ENCODE assay signal across 24 cellular contexts in the genomic region with DNA sequence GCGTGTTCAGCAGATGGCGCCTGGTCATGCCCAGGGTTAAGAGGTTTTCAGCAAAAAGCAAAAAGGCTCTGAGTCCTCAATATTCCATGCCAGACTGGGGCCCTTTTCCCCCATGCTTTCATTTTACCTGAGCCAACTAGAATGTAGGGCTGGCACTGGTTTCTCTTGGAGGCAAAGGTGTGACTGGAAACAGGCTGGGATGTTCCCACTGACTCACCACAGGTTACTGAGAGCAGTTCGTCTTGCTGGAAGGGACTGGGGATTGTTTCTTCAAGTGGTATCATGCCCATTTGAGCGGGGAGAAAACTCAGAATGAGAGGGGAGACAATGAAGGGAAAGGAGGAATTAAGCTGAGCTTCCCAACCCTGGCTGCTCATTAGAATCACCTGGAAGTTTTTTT.
"Had no signal": no experiment of that assay in that cellular context is flagged by ENCODE, and none has a peak within 500 bp of the region (broad histone marks: within the 10 kb centered on the region; RNA-seq: fewer than 3 reads in every experiment).

No MANE protein-coding gene starts in this region.

- H3K4me3 ChIP-seq: MG63 had no signal

- DNase-seq: activated CD4-positive, alpha-beta T cell treated with anti-CD3 and anti-CD28 coated beads for 48 hours; activated CD4-positive, alpha-beta T cell treated with anti-CD3 and anti-CD28 coated beads, Interleukin-2, amount 50 U/mL, for 4 hours; activated CD4-positive, CD25-positive, alpha-beta regulatory T cell treated with anti-CD3 and anti-CD28 coated beads, Interleukin-2, amount 50 U/mL, for 72 hours; activated CD8-positive, alpha-beta memory T cell treated with anti-CD3 and anti-CD28 coated beads, Interleukin-2, amount 50 U/mL, for 48 hours; activated CD8-positive, alpha-beta T cell treated with anti-CD3 and anti-CD28 coated beads, Interleukin-2, amount 10 ng/mL, durations not matched to agents 7 days and 5 days; activated effector memory CD4-positive, alpha-beta T cell treated with Interleukin-2 at 50 U/mL for 16 hours; activated naive CD4-positive, alpha-beta T cell; activated T-cell treated with anti-CD3 and anti-CD28 coated beads, Interleukin-2, amount 50 U/mL, for 1 hour; aorta; MG63; MV-4-11; NCI-H1092 treated with DMSO at 0.1 percent for 48 hours; NCI-H1436; NCI-H1694 treated with DMSO at 0.1 percent for 48 hours; NCI-H2081; NCI-H510A treated with DMSO at 0.1 percent for 48 hours; NCI-H69; NK-92 treated with Interleukin-12 subunit alpha and Interleukin-12 subunit beta, amount 100 ng/mL, for 24 hours; OCI-M1; SIG-M5; T-helper 17 cell; T-helper 9 cell had no signal

- H3K9me3 ChIP-seq: MG63 had no signal

- H3K27me3 ChIP-seq: MG63 had no signal

- H3K4me2 ChIP-seq: KMS-11 had no signal

- H3K36me3 ChIP-seq: MG63 had no signal

- H3K9ac ChIP-seq: KMS-11 had no signal

- ATAC-seq: activated CD8-positive, alpha-beta T cell treated with anti-CD3 and anti-CD28 coated beads, Interleukin-2, amount 10 ng/mL, durations not matched to agents 7 days and 5 days; T-helper 17 cell; WTC11 had no signal

- H3K27ac ChIP-seq: KMS-11 had no signal
